In the genomic region with DNA sequence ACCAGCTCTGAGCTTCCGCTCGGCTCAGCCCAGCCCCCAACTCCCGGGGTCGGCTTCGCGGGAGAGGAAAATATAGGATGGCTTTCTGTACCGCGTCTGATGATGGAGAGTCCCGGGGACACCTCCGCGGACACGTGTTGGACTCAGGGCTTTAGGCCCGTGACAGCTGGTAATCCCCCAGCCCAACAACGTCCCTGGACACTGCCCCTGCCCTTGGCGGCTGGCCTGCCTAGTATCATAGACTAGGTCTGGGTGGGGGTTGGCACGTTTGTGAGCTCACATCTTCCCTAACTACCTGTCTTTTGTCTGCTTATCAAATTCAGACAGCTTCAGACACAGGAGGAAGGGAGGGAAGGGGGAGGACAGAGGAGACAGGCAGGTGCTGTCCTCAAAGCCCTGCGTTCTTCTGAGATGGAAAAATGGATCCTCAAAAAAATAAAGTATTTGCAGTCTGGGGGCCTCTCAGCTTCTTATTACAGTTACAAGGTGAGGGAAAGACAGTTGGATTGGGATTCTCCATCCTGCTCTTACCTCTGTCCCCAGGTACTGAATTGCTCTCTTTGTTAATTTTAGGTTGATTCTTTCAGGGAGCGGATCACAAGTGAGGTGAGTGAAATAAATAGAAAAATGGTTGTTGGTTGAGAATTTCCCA, we compare ENCODE assay signal across 9 cellular contexts. TPM values are rescaled to one million over a fixed set of nuclear protein-coding genes. Genes with fewer than 3 reads are reported as not detected.
DNase-seq lines count a peak whose midpoint lies in the region; ATAC-seq, FAIRE-seq and TF ChIP-seq lines count a peak whose summit lies in the region.
"Had no signal": no experiment of that assay in that cellular context is flagged by ENCODE, and none has a peak within 500 bp of the region (broad histone marks: within the 10 kb centered on the region; RNA-seq: fewer than 3 reads in every experiment).

No MANE protein-coding gene starts in this region.

- H3K4me3 Mint-ChIP-seq in activated naive CD8-positive, alpha-beta T cell treated with anti-CD3 and anti-CD28 coated beads, Interleukin-2, amount 10 ng/mL, durations not matched to agents 7 days and 5 days = peak overlapping the region; percentile 92

- no peaks in the 10 kb centered on the region for H3K9me1 ChIP-seq in keratinocyte (ENCODE audit: control insufficient read depth, extremely low read depth, insufficient read depth, low read length)

- H3K79me2 ChIP-seq in keratinocyte (ENCODE audit: control insufficient read depth, insufficient read depth, low read length) = peaks cover 42% of the 10 kb centered on the region

- peaks cover 0 to 53% (median 40%) of the 10 kb centered on the region in 11 experiments; a peak in 17 of 22 replicates for H4K20me1 ChIP-seq in BLaER1 treated with 17β-estradiol and CSF1 and Interleukin-3, amounts not matched to agents 10 nM and 100 nM
- no peaks in the 10 kb centered on the region for H4K20me1 ChIP-seq in keratinocyte (ENCODE audit: control insufficient read depth, extremely low read depth, insufficient read depth, low read length)

- no peak for DNase-seq in activated naive CD8-positive, alpha-beta T cell treated with anti-CD3 and anti-CD28 coated beads, Interleukin-2, amount 10 ng/mL, durations not matched to agents 7 days and 5 days
- DNase-seq in keratinocyte (ENCODE audit: low read depth, low spot score) = no peak
- DNase-seq in foreskin melanocyte = no peak
- DNase-seq in stimulated activated CD4-positive, alpha-beta T cell treated with anti-CD3 and anti-CD28 coated beads, Interleukin-4, amount 100 ng/mL, for 24 hours = no peak
- no peak for DNase-seq in activated CD4-positive, alpha-beta T cell treated with anti-CD3 and anti-CD28 coated beads for 48 hours

- no peaks in the 10 kb centered on the region for H3K27me3 Mint-ChIP-seq in activated naive CD8-positive, alpha-beta T cell treated with anti-CD3 and anti-CD28 coated beads, Interleukin-2, amount 10 ng/mL, durations not matched to agents 7 days and 5 days

- H3K9ac ChIP-seq in BLaER1 treated with 17β-estradiol and CSF1 and Interleukin-3, amounts not matched to agents 10 nM and 100 nM = peak overlapping the region; percentile 90 to 99 (median 95)
- H3K9ac ChIP-seq in keratinocyte (ENCODE audit: control insufficient read depth, extremely low read depth, insufficient read depth, low read length) (peak overlapping the region; percentile 97), subcutaneous abdominal adipose tissue (ENCODE audit: low read length in 5 of 5) (peak overlapping the region; percentile 94 to 99 (median 98))

- H3K36me3 ChIP-seq in BLaER1 treated with 17β-estradiol and CSF1 and Interleukin-3, amounts not matched to agents 10 nM and 100 nM = peaks cover 42 to 47% (median 44%) of the 10 kb centered on the region in 11 experiments
- H3K36me3 ChIP-seq in keratinocyte (ENCODE audit: control insufficient read depth in 2 of 2, extremely low read depth in 1 of 2, insufficient read depth in 2 of 2, low read length in 2 of 2) = peaks cover 15% of the 10 kb centered on the region in 2 experiments
- H3K36me3 ChIP-seq in subcutaneous abdominal adipose tissue (ENCODE audit: control insufficient read depth in 5 of 5, insufficient read depth in 5 of 5, low read length in 5 of 5) = peaks cover 8 to 37% (median 24%) of the 10 kb centered on the region in 5 donors

- H3K27ac ChIP-seq in BLaER1 treated with 17β-estradiol and CSF1 and Interleukin-3, amounts not matched to agents 10 nM and 100 nM = peak overlapping the region; percentile 84 to 98 (median 95)
- H3K27ac ChIP-seq in keratinocyte (ENCODE audit: control insufficient read depth, insufficient read depth, low read length) (peak overlapping the region; percentile 97), subcutaneous abdominal adipose tissue (ENCODE audit: low read depth, low read length) (peak overlapping the region; percentile 98)

- H3K27ac Mint-ChIP-seq in activated naive CD8-positive, alpha-beta T cell treated with anti-CD3 and anti-CD28 coated beads, Interleukin-2, amount 10 ng/mL, durations not matched to agents 7 days and 5 days = peak overlapping the region; percentile 97

- H3K4me2 ChIP-seq in BLaER1 treated with 17β-estradiol and CSF1 and Interleukin-3, amounts not matched to agents 10 nM and 100 nM = peak overlapping the region; percentile 87 to 99 (median 93)
- peak overlapping the region; percentile 86 for H3K4me2 ChIP-seq in keratinocyte (ENCODE audit: control insufficient read depth, extremely low read depth, insufficient read depth, low read depth, low read length)

- H3K9me3 Mint-ChIP-seq in activated naive CD8-positive, alpha-beta T cell treated with anti-CD3 and anti-CD28 coated beads, Interleukin-2, amount 10 ng/mL, durations not matched to agents 7 days and 5 days = no peaks in the 10 kb centered on the region

- no peak for TF ChIP-seq CTCF in keratinocyte (optimal IDR thresholded peaks at IDR 0.05 in 1 of 3, IDR thresholded peaks at IDR 0.05 in 1 of 3, conservative IDR thresholded peaks at IDR 0.05 in 1 of 3; ENCODE audit: extremely low read depth in 1 of 3, insufficient read depth in 2 of 3, low read length in 3 of 3)

- peaks cover 19% of the 10 kb centered on the region for H3K4me1 Mint-ChIP-seq in activated naive CD8-positive, alpha-beta T cell treated with anti-CD3 and anti-CD28 coated beads, Interleukin-2, amount 10 ng/mL, durations not matched to agents 7 days and 5 days

- dilution Hi-C loops in keratinocyte (cut with MboI; ENCODE audit: extremely low pct_ligation_motif_present, low sequenced_read_pairs) = loop anchor here (25.0 kb wide), 1 partner anchor 103 kb away; no protein-coding TSS in a partner anchor

- H3K36me3 Mint-ChIP-seq in activated naive CD8-positive, alpha-beta T cell treated with anti-CD3 and anti-CD28 coated beads, Interleukin-2, amount 10 ng/mL, durations not matched to agents 7 days and 5 days = peaks cover 28% of the 10 kb centered on the region

- H2AFZ ChIP-seq in keratinocyte (ENCODE audit: control insufficient read depth, low read length) = no peak overlapping the region

- POLR2A ChIA-PET in activated naive CD8-positive, alpha-beta T cell treated with anti-CD3 and anti-CD28 coated beads, Interleukin-2, amount 10 ng/mL, durations not matched to agents 7 days and 5 days (lab: Charles Lee) = interaction anchor here (0.6 to 2.8 kb wide), 7 partner anchors 10 to 164 kb away, joined by 3 to 44 read pairs (median 4); a partner anchor contains a TSS

- H3K9me3 ChIP-seq in BLaER1 treated with 17β-estradiol and CSF1 and Interleukin-3, amounts not matched to agents 10 nM and 100 nM (replicated peaks in 1 of 11) = no peaks in the 10 kb centered on the region
- H3K9me3 ChIP-seq in keratinocyte (ENCODE audit: control insufficient read depth, low read depth, low read length) = no peaks in the 10 kb centered on the region
- no peaks in the 10 kb centered on the region for H3K9me3 ChIP-seq in subcutaneous abdominal adipose tissue (ENCODE audit: control insufficient read depth in 5 of 5, low read length in 5 of 5)

- no peaks in the 10 kb centered on the region for H3K27me3 ChIP-seq in BLaER1 treated with 17β-estradiol and CSF1 and Interleukin-3, amounts not matched to agents 10 nM and 100 nM
- H3K27me3 ChIP-seq in keratinocyte (ENCODE audit: control insufficient read depth, extremely low read depth, insufficient read depth, low read length) (no peaks in the 10 kb centered on the region), subcutaneous abdominal adipose tissue (ENCODE audit: control insufficient read depth in 5 of 5, insufficient read depth in 4 of 5, low read length in 5 of 5) (no peaks in the 10 kb centered on the region)

- no peak for FAIRE-seq in keratinocyte (lab: Jason Lieb, UNC)

- ATAC-seq in HG02763 (IDR thresholded peaks at IDR 0.05; ENCODE audit: unreplicated experiment) = peak; percentile 15
- no peak for ATAC-seq in activated naive CD8-positive, alpha-beta T cell treated with anti-CD3 and anti-CD28 coated beads, Interleukin-2, amount 10 ng/mL, durations not matched to agents 7 days and 5 days (ENCODE audit: low read depth)

- H3K4me3 ChIP-seq in BLaER1 treated with 17β-estradiol and CSF1 and Interleukin-3, amounts not matched to agents 10 nM and 100 nM = peak overlapping the region; percentile 78 to 99 (median 89)
- H3K4me3 ChIP-seq in keratinocyte (ENCODE audit: control insufficient read depth in 2 of 3, extremely low read depth in 1 of 3, insufficient read depth in 2 of 3, low read depth in 1 of 3, low read length in 3 of 3) (peak overlapping the region; percentile 81 to 96 (median 94)), subcutaneous abdominal adipose tissue (ENCODE audit: low read depth in 1 of 5, low read length in 5 of 5) (peak overlapping the region; percentile 78 to 97 (median 94))

- H3K4me1 ChIP-seq in BLaER1 treated with 17β-estradiol and CSF1 and Interleukin-3, amounts not matched to agents 10 nM and 100 nM = peaks cover 26 to 36% (median 31%) of the 10 kb centered on the region in 10 experiments
- peaks cover 19% of the 10 kb centered on the region for H3K4me1 ChIP-seq in keratinocyte (ENCODE audit: control insufficient read depth, extremely low read depth, insufficient read depth, low read length)
- H3K4me1 ChIP-seq in subcutaneous abdominal adipose tissue (ENCODE audit: control insufficient read depth in 5 of 5, insufficient read depth in 5 of 5, low read length in 5 of 5) = peaks cover 3 to 29% (median 23%) of the 10 kb centered on the region in 5 donors

RNA-seq across cellular contexts. Expression of a gene that starts 0.7 kb away (rescaled TPM):
- 10 to 100 TPM; 85.0 to 96.6 TPM for total RNA-seq in activated naive CD8-positive, alpha-beta T cell treated with anti-CD3 and anti-CD28 coated beads, Interleukin-2, amount 10 ng/mL, durations not matched to agents 7 days and 5 days
- polyA plus RNA-seq in keratinocyte = 108 to 257 TPM (median 190 TPM) in 3 replicates
- polyA plus RNA-seq in keratinocyte (2011; ENCODE audit: low read depth) = 54.4 TPM
- polyA plus RNA-seq in keratinocyte (2011; cell fraction: cytosol; rRNA removed) = 170 and 247 TPM in 2 replicates
- 137 and 160 TPM in 2 replicates for polyA plus RNA-seq in keratinocyte (2011; cell fraction: nucleus; rRNA removed)
- polyA plus RNA-seq in keratinocyte (2012; ENCODE audit: low replicate concordance) = 80.9 and 162 TPM in 2 replicates
- polyA minus RNA-seq in keratinocyte = 64.7 to 116 TPM (median 81.4 TPM) in 3 replicates
- polyA minus RNA-seq in keratinocyte (2011; cell fraction: cytosol; rRNA and poly(A)+ RNA removed) = 125 TPM
- polyA minus RNA-seq in keratinocyte (2011; cell fraction: nucleus; rRNA and poly(A)+ RNA removed) = 44.8 and 84.9 TPM in 2 replicates

RNA-seq across cellular contexts. Expression of a gene that starts 9.8 kb away (rescaled TPM):
- total RNA-seq in activated naive CD8-positive, alpha-beta T cell treated with anti-CD3 and anti-CD28 coated beads, Interleukin-2, amount 10 ng/mL, durations not matched to agents 7 days and 5 days = 10 to 100 TPM; 94.5 to 95.9 TPM
- 71.6 to 94.2 TPM (median 89.8 TPM) in 3 replicates for polyA plus RNA-seq in keratinocyte
- polyA plus RNA-seq in keratinocyte (2011; ENCODE audit: low read depth) = 93.1 TPM
- polyA plus RNA-seq in keratinocyte (2011; cell fraction: cytosol; rRNA removed) = 91.1 and 91.6 TPM in 2 replicates
- polyA plus RNA-seq in keratinocyte (2011; cell fraction: nucleus; rRNA removed) = 65.1 and 69.9 TPM in 2 replicates
- 61.5 and 80.3 TPM in 2 replicates for polyA plus RNA-seq in keratinocyte (2012; ENCODE audit: low replicate concordance)
- polyA minus RNA-seq in keratinocyte = 43.1 to 72.1 TPM (median 56.0 TPM) in 3 replicates
- 87.5 TPM for polyA minus RNA-seq in keratinocyte (2011; cell fraction: cytosol; rRNA and poly(A)+ RNA removed)
- 37.4 and 46.1 TPM in 2 replicates for polyA minus RNA-seq in keratinocyte (2011; cell fraction: nucleus; rRNA and poly(A)+ RNA removed)

RNA-seq across cellular contexts. Expression of a gene that starts 10.5 kb away (rescaled TPM):
- 1 to 10 TPM; 2.5 to 2.7 TPM for total RNA-seq in activated naive CD8-positive, alpha-beta T cell treated with anti-CD3 and anti-CD28 coated beads, Interleukin-2, amount 10 ng/mL, durations not matched to agents 7 days and 5 days
- 0.73 to 1.5 TPM (median 0.94 TPM) in 3 replicates for polyA plus RNA-seq in keratinocyte
- 0.60 TPM for polyA plus RNA-seq in keratinocyte (2011; ENCODE audit: low read depth)
- polyA plus RNA-seq in keratinocyte (2011; cell fraction: cytosol; rRNA removed) = 0.58 and 0.64 TPM in 2 replicates
- polyA plus RNA-seq in keratinocyte (2011; cell fraction: nucleus; rRNA removed) = 6.1 and 6.8 TPM in 2 replicates
- polyA plus RNA-seq in keratinocyte (2012; ENCODE audit: low replicate concordance) = 0.79 and 3.6 TPM in 2 replicates
- polyA minus RNA-seq in keratinocyte = 1.2 to 3.4 TPM (median 1.6 TPM) in 3 replicates
- not detected for polyA minus RNA-seq in keratinocyte (2011; cell fraction: cytosol; rRNA and poly(A)+ RNA removed)
- polyA minus RNA-seq in keratinocyte (2011; cell fraction: nucleus; rRNA and poly(A)+ RNA removed) = 2.4 and 2.5 TPM in 2 replicates

RNA-seq across cellular contexts. Expression of a gene that starts 17.1 kb away (rescaled TPM):
- under 1 TPM; 0.74 to 0.86 TPM for total RNA-seq in activated naive CD8-positive, alpha-beta T cell treated with anti-CD3 and anti-CD28 coated beads, Interleukin-2, amount 10 ng/mL, durations not matched to agents 7 days and 5 days
- 0.18 to 0.30 TPM (median 0.22 TPM) in 3 replicates for polyA plus RNA-seq in keratinocyte
- polyA plus RNA-seq in keratinocyte (2011; ENCODE audit: low read depth) = 0.89 TPM
- 0.06 and 0.09 TPM in 2 replicates for polyA plus RNA-seq in keratinocyte (2011; cell fraction: cytosol; rRNA removed)
- 2.0 TPM in 2 replicates for polyA plus RNA-seq in keratinocyte (2011; cell fraction: nucleus; rRNA removed)
- polyA plus RNA-seq in keratinocyte (2012; ENCODE audit: low replicate concordance) = 0.16 and 2.2 TPM in 2 replicates
- 0.13 to 0.58 TPM (median 0.20 TPM) in 3 replicates for polyA minus RNA-seq in keratinocyte
- polyA minus RNA-seq in keratinocyte (2011; cell fraction: cytosol; rRNA and poly(A)+ RNA removed) = not detected
- 0.78 and 0.95 TPM in 2 replicates for polyA minus RNA-seq in keratinocyte (2011; cell fraction: nucleus; rRNA and poly(A)+ RNA removed)
- total RNA-seq: pulmonary artery endothelial cell had no signal

RNA-seq across cellular contexts. Expression of a gene that starts 35.2 kb away (rescaled TPM):
- total RNA-seq in activated naive CD8-positive, alpha-beta T cell treated with anti-CD3 and anti-CD28 coated beads, Interleukin-2, amount 10 ng/mL, durations not matched to agents 7 days and 5 days = under 1 TPM in 1 of 2 experiments, not detected in 1; 0.45 TPM
- polyA plus RNA-seq in keratinocyte = not detected in 3 replicates
- polyA plus RNA-seq in keratinocyte (2011; ENCODE audit: low read depth) = not detected
- not detected in 2 replicates for polyA plus RNA-seq in keratinocyte (2011; cell fraction: cytosol; rRNA removed)
- not detected in 2 replicates for polyA plus RNA-seq in keratinocyte (2011; cell fraction: nucleus; rRNA removed)
- 0.26 and 1.3 TPM in 2 replicates for polyA plus RNA-seq in keratinocyte (2012; ENCODE audit: low replicate concordance)
- polyA minus RNA-seq in keratinocyte = not detected in 3 replicates
- not detected for polyA minus RNA-seq in keratinocyte (2011; cell fraction: cytosol; rRNA and poly(A)+ RNA removed)
- polyA minus RNA-seq in keratinocyte (2011; cell fraction: nucleus; rRNA and poly(A)+ RNA removed) = not detected in 2 replicates
- total RNA-seq: pulmonary artery endothelial cell had no signal
